In genomic region chr9:121299125-121299466, GRCh38 we compare ENCODE assay signal across 1 cellular context.
TF ChIP-seq lines count a peak whose summit lies in the region.

No MANE protein-coding gene starts in this region.

TF ChIP-seq in GM12878, 131 proteins besides CTCF, POLR2A, EP300 and RAD21 (continued from another document):
- TF ChIP-seq CBX3 (IDR thresholded peaks at IDR 0.05; ENCODE audit: borderline replicate concordance, low read depth) (no peak), ESRRA (IDR thresholded peaks at IDR 0.05; ENCODE audit: low read length) (no peak), NR2F1 (conservative IDR thresholded peaks at IDR 0.05) (no peak), ETV6 (conservative IDR thresholded peaks at IDR 0.05 in 1 of 2, IDR thresholded peaks at IDR 0.05 in 1 of 2; ENCODE audit: borderline replicate concordance in 1 of 2, low read depth in 1 of 2) (no peak)
- TF ChIP-seq, protein P1, sequence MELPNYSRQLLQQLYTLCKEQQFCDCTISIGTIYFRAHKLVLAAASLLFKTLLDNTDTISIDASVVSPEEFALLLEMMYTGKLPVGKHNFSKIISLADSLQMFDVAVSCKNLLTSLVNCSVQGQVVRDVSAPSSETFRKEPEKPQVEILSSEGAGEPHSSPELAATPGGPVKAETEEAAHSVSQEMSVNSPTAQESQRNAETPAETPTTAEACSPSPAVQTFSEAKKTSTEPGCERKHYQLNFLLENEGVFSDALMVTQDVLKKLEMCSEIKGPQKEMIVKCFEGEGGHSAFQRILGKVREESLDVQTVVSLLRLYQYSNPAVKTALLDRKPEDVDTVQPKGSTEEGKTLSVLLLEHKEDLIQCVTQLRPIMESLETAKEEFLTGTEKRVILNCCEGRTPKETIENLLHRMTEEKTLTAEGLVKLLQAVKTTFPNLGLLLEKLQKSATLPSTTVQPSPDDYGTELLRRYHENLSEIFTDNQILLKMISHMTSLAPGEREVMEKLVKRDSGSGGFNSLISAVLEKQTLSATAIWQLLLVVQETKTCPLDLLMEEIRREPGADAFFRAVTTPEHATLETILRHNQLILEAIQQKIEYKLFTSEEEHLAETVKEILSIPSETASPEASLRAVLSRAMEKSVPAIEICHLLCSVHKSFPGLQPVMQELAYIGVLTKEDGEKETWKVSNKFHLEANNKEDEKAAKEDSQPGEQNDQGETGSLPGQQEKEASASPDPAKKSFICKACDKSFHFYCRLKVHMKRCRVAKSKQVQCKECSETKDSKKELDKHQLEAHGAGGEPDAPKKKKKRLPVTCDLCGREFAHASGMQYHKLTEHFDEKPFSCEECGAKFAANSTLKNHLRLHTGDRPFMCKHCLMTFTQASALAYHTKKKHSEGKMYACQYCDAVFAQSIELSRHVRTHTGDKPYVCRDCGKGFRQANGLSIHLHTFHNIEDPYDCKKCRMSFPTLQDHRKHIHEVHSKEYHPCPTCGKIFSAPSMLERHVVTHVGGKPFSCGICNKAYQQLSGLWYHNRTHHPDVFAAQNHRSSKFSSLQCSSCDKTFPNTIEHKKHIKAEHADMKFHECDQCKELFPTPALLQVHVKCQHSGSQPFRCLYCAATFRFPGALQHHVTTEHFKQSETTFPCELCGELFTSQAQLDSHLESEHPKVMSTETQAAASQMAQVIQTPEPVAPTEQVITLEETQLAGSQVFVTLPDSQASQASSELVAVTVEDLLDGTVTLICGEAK (IDR thresholded peaks at IDR 0.05; ENCODE audit: borderline replicate concordance) = no peak
